Comparison of ENCODE assay signal across 2 cellular contexts in the genomic region with DNA sequence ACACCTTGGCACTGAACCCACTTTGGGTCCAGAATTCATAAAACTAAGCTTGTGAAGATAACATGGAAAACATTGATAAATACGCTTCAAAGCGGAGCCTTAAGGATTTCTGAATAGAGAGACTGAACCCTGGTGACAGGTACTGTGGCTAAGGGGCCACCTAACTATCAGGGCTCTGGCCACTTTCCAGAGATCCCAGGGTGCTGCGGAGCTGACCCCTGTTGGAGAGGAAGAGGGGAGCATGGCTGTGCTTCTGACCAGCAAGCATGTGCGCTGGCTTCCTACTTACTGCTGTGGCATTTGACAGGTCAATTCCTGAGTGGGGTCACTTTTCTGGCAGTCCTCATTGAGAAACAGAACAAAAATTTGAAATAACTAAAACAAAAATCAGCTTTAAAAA.
TF ChIP-seq lines count a peak whose summit lies in the region.

No MANE protein-coding gene starts in this region.

TF ChIP-seq in HepG2, 621 proteins besides CTCF, POLR2A, EP300 and RAD21:
- TF ChIP-seq, protein P1, sequence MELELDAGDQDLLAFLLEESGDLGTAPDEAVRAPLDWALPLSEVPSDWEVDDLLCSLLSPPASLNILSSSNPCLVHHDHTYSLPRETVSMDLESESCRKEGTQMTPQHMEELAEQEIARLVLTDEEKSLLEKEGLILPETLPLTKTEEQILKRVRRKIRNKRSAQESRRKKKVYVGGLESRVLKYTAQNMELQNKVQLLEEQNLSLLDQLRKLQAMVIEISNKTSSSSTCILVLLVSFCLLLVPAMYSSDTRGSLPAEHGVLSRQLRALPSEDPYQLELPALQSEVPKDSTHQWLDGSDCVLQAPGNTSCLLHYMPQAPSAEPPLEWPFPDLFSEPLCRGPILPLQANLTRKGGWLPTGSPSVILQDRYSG (CRISPR knock-in tag; IDR thresholded peaks at IDR 0.05): no peak

TF ChIP-seq in H1, 55 proteins besides CTCF, POLR2A, EP300 and RAD21:
- TF ChIP-seq CHD1 (IDR thresholded peaks at IDR 0.05; ENCODE audit: low read depth, low read length) (no peak), KDM1A (IDR thresholded peaks at IDR 0.05; ENCODE audit: borderline replicate concordance, low read length) (no peak), BACH1 (IDR thresholded peaks at IDR 0.05; ENCODE audit: low read length) (no peak), SP4 (IDR thresholded peaks at IDR 0.05; ENCODE audit: low read length) (no peak), ZNF274 (IDR thresholded peaks at IDR 0.05; ENCODE audit: borderline replicate concordance, extremely low read depth, low read length) (no peak), ASH2L (IDR thresholded peaks at IDR 0.05; ENCODE audit: low read length) (no peak), EZH2 (IDR thresholded peaks at IDR 0.05; ENCODE audit: low read depth, low read length, severe bottlenecking) (no peak), TEAD4 (IDR thresholded peaks at IDR 0.05; ENCODE audit: low read depth, low read length) (no peak)
